In genomic region chr2:182069416-182069815, GRCh38 we compare ENCODE assay signal across 25 cellular contexts.
"Had no signal": no experiment of that assay in that cellular context is flagged by ENCODE, and none has a peak within 500 bp of the region (broad histone marks: within the 10 kb centered on the region; RNA-seq: fewer than 3 reads in every experiment).

No MANE protein-coding gene starts in this region.

- H3K9me3 ChIP-seq: Peyer's patch had no signal

- H3K4me3 ChIP-seq: Peyer's patch had no signal

- H3K9me3 Mint-ChIP-seq: central memory CD8-positive, alpha-beta T cell; T-helper 1 cell treated with Interleukin-12 subunit alpha and Interleukin-12 subunit beta and Interleukin-4 antibody, amounts not matched to agents 30 μg/mL and 1 μg/mL, for 36 hours had no signal

- H3K36me3 Mint-ChIP-seq: activated naive CD8-positive, alpha-beta T cell; brain had no signal

- ATAC-seq: activated CD8-positive, alpha-beta T cell treated with anti-CD3 and anti-CD28 coated beads, Interleukin-2, amount 10 ng/mL, durations not matched to agents 7 days and 5 days had no signal

- H3K27ac Mint-ChIP-seq: activated CD8-positive, alpha-beta T cell treated with anti-CD3 and anti-CD28 coated beads, Interleukin-2, amount 10 ng/mL, durations not matched to agents 7 days and 5 days; activated naive CD8-positive, alpha-beta T cell; brain; T-helper 1 cell treated with Interleukin-12 subunit alpha and Interleukin-12 subunit beta and Interleukin-4 antibody, amounts not matched to agents 30 μg/mL and 1 μg/mL, for 36 hours had no signal

- H3K27ac ChIP-seq: KMS-11, Peyer's patch had no signal

- H3K4me3 Mint-ChIP-seq: activated CD8-positive, alpha-beta T cell treated with anti-CD3 and anti-CD28 coated beads, Interleukin-2, amount 10 ng/mL, durations not matched to agents 7 days and 5 days; activated naive CD8-positive, alpha-beta T cell; brain; central memory CD8-positive, alpha-beta T cell; T-helper 1 cell treated with Interleukin-12 subunit alpha and Interleukin-12 subunit beta and Interleukin-4 antibody, amounts not matched to agents 30 μg/mL and 1 μg/mL, for 36 hours had no signal

- DNase-seq: activated CD4-positive, alpha-beta T cell treated with anti-CD3 and anti-CD28 coated beads for 48 hours; activated CD4-positive, alpha-beta T cell treated with anti-CD3 and anti-CD28 coated beads, Interleukin-2, amount 50 U/mL, for 4 hours; activated CD4-positive, CD25-positive, alpha-beta regulatory T cell treated with anti-CD3 and anti-CD28 coated beads, Interleukin-2, amount 50 U/mL, for 72 hours; activated CD8-positive, alpha-beta memory T cell treated with anti-CD3 and anti-CD28 coated beads, Interleukin-2, amount 50 U/mL, for 48 hours; activated CD8-positive, alpha-beta T cell treated with anti-CD3 and anti-CD28 coated beads, Interleukin-2, amount 10 ng/mL, durations not matched to agents 7 days and 5 days; activated effector memory CD4-positive, alpha-beta T cell treated with Interleukin-2 at 50 U/mL for 16 hours; activated naive CD4-positive, alpha-beta T cell treated with Interleukin-2 at 50 U/mL for 16 hours; activated T-cell treated with anti-CD3 and anti-CD28 coated beads, Interleukin-2, amount 50 U/mL, for 1 hour; amygdala; NCI-H1092 treated with DMSO at 0.1 percent for 48 hours; NCI-H1417 treated with DMSO at 0.1 percent for 48 hours; NCI-H1694; NCI-H2029; NCI-H2107; NCI-H2171 treated with DMSO at 0.1 percent for 48 hours; NCI-H226; NCI-H526; NCI-H774; Peyer's patch; SHP77 treated with DMSO at 0.1 percent for 48 hours had no signal

- H3K27me3 ChIP-seq: Peyer's patch had no signal

- H3K4me1 Mint-ChIP-seq: central memory CD8-positive, alpha-beta T cell had no signal

- H3K36me3 ChIP-seq: Peyer's patch had no signal
